ENCODE assay signal across 10 cellular contexts in the genomic region with DNA sequence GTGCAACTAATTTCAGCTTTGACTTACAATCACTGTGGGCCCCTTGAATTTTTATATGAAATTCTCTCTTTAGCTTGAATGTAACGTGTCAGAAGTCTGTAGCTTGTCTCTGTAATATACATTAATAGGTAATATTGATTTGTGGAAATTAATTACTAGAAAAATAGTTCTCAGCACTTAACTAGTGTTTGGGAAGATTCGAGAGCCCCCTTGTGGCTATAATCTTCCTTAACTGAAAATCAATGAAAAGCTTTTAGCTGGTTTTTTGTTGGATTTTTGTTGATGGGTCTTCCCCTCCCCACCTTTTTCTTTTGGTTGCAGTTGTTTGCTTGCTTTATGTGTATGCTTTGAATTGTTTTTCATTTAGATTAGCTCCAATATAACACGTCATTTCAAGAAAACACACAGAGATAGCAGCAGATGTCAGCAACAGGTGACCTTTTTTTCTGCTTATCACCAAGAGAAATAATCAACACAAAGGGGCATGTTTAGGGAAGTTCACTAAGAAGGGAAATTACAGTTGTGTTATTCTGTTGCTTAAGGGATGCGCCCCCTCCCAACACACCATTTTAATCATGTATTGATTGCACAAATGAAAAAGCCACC.
DNase-seq lines count a peak whose midpoint lies in the region; TF ChIP-seq lines count a peak whose summit lies in the region.
"Had no signal": no experiment of that assay in that cellular context is flagged by ENCODE, and none has a peak within 500 bp of the region (broad histone marks: within the 10 kb centered on the region; RNA-seq: fewer than 3 reads in every experiment).

No MANE protein-coding gene starts in this region.

- H4K20me1 ChIP-seq in DOHH2 (ENCODE audit: control insufficient read depth, insufficient read depth, low read depth, low read length) (no peaks in the 10 kb centered on the region), mammary epithelial cell (ENCODE audit: insufficient read depth, low read length) (no peaks in the 10 kb centered on the region)

- H3K9me3 Mint-ChIP-seq in mesothelial cell of epicardium = peaks cover 21% of the 10 kb centered on the region

- WGBS in mammary epithelial cell (ENCODE audit: low coverage, missing lambda C conversion rate) = 0% methylated on average over 4 of the region's 4 CpGs

- dilution Hi-C loops in mammary epithelial cell (cut with HindIII; ENCODE audit: low sequenced_read_pairs) = no loop called here

- peak; percentile 56 for TF ChIP-seq CTCF in DOHH2 (IDR thresholded peaks at IDR 0.05; ENCODE audit: low read depth, low read length, poor library complexity, severe bottlenecking)
- peak; percentile 38 for TF ChIP-seq CTCF in LNCaP clone FGC (IDR thresholded peaks at IDR 0.05; ENCODE audit: control insufficient read depth, extremely low read depth, insufficient read depth)
- peak; percentile 31 to 62 for TF ChIP-seq CTCF in mammary epithelial cell (conservative IDR thresholded peaks at IDR 0.05 in 1 of 2, IDR thresholded peaks at IDR 0.05 in 1 of 2; ENCODE audit: extremely low read depth in 1 of 2, insufficient read depth in 1 of 2, low read depth in 1 of 2, low read length in 2 of 2)
- peak; percentile 74 for TF ChIP-seq CTCF in mesothelial cell of epicardium (IDR thresholded peaks at IDR 0.05; ENCODE audit: unreplicated experiment)
- no peak for TF ChIP-seq CTCF in vagina (IDR thresholded peaks at IDR 0.05)

- H3K27ac Mint-ChIP-seq in mesothelial cell of epicardium = no peak overlapping the region

- no peak overlapping the region for H3K27ac ChIP-seq in DOHH2 (ENCODE audit: low read depth, low read length)
- no peak overlapping the region for H3K27ac ChIP-seq in mammary epithelial cell (ENCODE audit: insufficient read depth, low read depth, low read length)
- no peak overlapping the region for H3K27ac ChIP-seq in vagina
- H3K27ac ChIP-seq: epithelial cell of prostate, SJSA1 had no signal

- intact Hi-C loops in mammary epithelial cell (cut with micrococcal nuclease) = loop anchor here (1.0 kb wide), 2 partner anchors 676 to 797 kb away; no protein-coding TSS in a partner anchor
- intact Hi-C loops in vagina (cut with DNase I) = no loop called here

- no peak for DNase-seq in LNCaP clone FGC (ENCODE audit: low read depth)
- DNase-seq in mammary epithelial cell = peak; percentile 4
- no peak for DNase-seq in mesothelial cell of epicardium (ENCODE audit: low spot score in 2 of 2, unreplicated experiment in 2 of 2)
- no peak for DNase-seq in vagina (ENCODE audit: extremely low spot score in 2 of 2)
- DNase-seq in HK-2 (ENCODE audit: unreplicated experiment) = no peak
- DNase-seq in NCI-H2107 (lab: John Stamatoyannopoulos, UW) = no peak
- DNase-seq in NCI-H146 treated with DMSO at 0.1 percent for 48 hours (lab: John Stamatoyannopoulos, UW; ENCODE audit: unreplicated experiment) = no peak

- CTCF ChIA-PET in mammary epithelial cell (lab: Charles Lee; ENCODE audit: low non-redundant PET) = interaction anchor here (1.0 kb wide), 2 partner anchors 676 to 797 kb away, joined by 3 to 10 read pairs; no protein-coding TSS in a partner anchor

- no TSS peak for BruUV-seq in mammary epithelial cell (replicated peaks; lab: Mats Ljungman, UMichigan)

- H3K36me3 ChIP-seq in DOHH2 (ENCODE audit: control insufficient read depth, low read length) = no peaks in the 10 kb centered on the region
- H3K36me3 ChIP-seq in mammary epithelial cell (ENCODE audit: insufficient read depth, low read length) = no peaks in the 10 kb centered on the region
- H3K36me3 ChIP-seq in vagina = no peaks in the 10 kb centered on the region
- H3K36me3 ChIP-seq: SJSA1 had no signal

- no peak overlapping the region for H3K4me3 Mint-ChIP-seq in mesothelial cell of epicardium

- TF ChIP-seq POLR2A in vagina (IDR thresholded peaks at IDR 0.05) = no peak

- H3K9me3 ChIP-seq in DOHH2 (ENCODE audit: control insufficient read depth, insufficient read depth, low read length) = no peaks in the 10 kb centered on the region
- no peaks in the 10 kb centered on the region for H3K9me3 ChIP-seq in mammary epithelial cell (replicated peaks; ENCODE audit: insufficient read depth, low read length)
- H3K9me3 ChIP-seq in vagina = no peaks in the 10 kb centered on the region
- H3K9me3 ChIP-seq: SJSA1 had no signal

- peaks cover 3% of the 10 kb centered on the region for H3K27me3 Mint-ChIP-seq in mesothelial cell of epicardium (ENCODE audit: low read depth)

- H3K79me2 ChIP-seq in DOHH2 (ENCODE audit: control insufficient read depth, low read length) = no peaks in the 10 kb centered on the region
- no peaks in the 10 kb centered on the region for H3K79me2 ChIP-seq in mammary epithelial cell (ENCODE audit: insufficient read depth, low read length)

- H3K4me1 Mint-ChIP-seq in mesothelial cell of epicardium = no peaks in the 10 kb centered on the region

- no peaks in the 10 kb centered on the region for H3F3A ChIP-seq in DOHH2 (ENCODE audit: control insufficient read depth, insufficient read depth)

- no peaks in the 10 kb centered on the region for H3K4me1 ChIP-seq in DOHH2 (ENCODE audit: control insufficient read depth, low read length)
- H3K4me1 ChIP-seq in mammary epithelial cell (ENCODE audit: insufficient read depth, low read length) = no peaks in the 10 kb centered on the region
- no peaks in the 10 kb centered on the region for H3K4me1 ChIP-seq in vagina
- H3K4me1 ChIP-seq: SJSA1 had no signal

- H3K9me2 ChIP-seq in DOHH2 (replicated peaks; ENCODE audit: control insufficient read depth, low read length) = no peaks in the 10 kb centered on the region

- H3K27me3 ChIP-seq in DOHH2 (ENCODE audit: control insufficient read depth, low read length) (no peaks in the 10 kb centered on the region), mammary epithelial cell (ENCODE audit: insufficient read depth, low read length) (no peaks in the 10 kb centered on the region), vagina (no peaks in the 10 kb centered on the region)
- H3K27me3 ChIP-seq: SJSA1 had no signal

- H3K9ac ChIP-seq in mammary epithelial cell (ENCODE audit: insufficient read depth, low read length) = no peak overlapping the region

- H3K4me3 ChIP-seq in DOHH2 (ENCODE audit: low read length) (no peak overlapping the region), LNCaP clone FGC (ENCODE audit: low read depth, low read length) (no peak overlapping the region), mammary epithelial cell (replicated peaks in 1 of 3; ENCODE audit: insufficient read depth in 1 of 3, low read depth in 2 of 3, low read length in 3 of 3) (no peak overlapping the region), vagina (no peak overlapping the region)
- H3K4me3 ChIP-seq: SJSA1 had no signal

- peaks cover 3% of the 10 kb centered on the region for H3K36me3 Mint-ChIP-seq in mesothelial cell of epicardium

- H3K4me2 ChIP-seq in DOHH2 (ENCODE audit: low read length) (no peak overlapping the region), mammary epithelial cell (ENCODE audit: insufficient read depth, low read depth, low read length) (no peak overlapping the region)

- in situ Hi-C loops in mammary epithelial cell (cut with MboI; ENCODE audit: low sequenced_read_pairs in 2 of 2) = loop anchor here (25.0 kb wide), 2 partner anchors 680 to 780 kb away; no protein-coding TSS in a partner anchor

- H2AFZ ChIP-seq in mammary epithelial cell (ENCODE audit: low read depth, low read length) = no peak overlapping the region

Comparison
In these comparisons a context has a peak if more than half of its experiments do, and no peak if none do; other contexts are left out.
1. CTCF ChIP-seq: peak in DOHH2 (single experiment), LNCaP clone FGC (single experiment), mammary epithelial cell (2 of 2) and mesothelial cell of epicardium (single experiment); none in vagina (0 of 3).